In genomic region chr6:82178084-82178758, GRCh38 we compare ENCODE assay signal across 8 cellular contexts.
DNase-seq lines count a peak whose midpoint lies in the region; ATAC-seq, FAIRE-seq and TF ChIP-seq lines count a peak whose summit lies in the region.

No MANE protein-coding gene starts in this region.

- no peak for TF ChIP-seq POLR2A in K562 (conservative IDR thresholded peaks at IDR 0.05)
- no peak for TF ChIP-seq POLR2A in HepG2 (IDR thresholded peaks at IDR 0.05; ENCODE audit: insufficient read depth in 1 of 2, low read depth in 2 of 2, low read length in 2 of 2)

- FAIRE-seq in K562 (lab: Jason Lieb, UNC) (no peak), HepG2 (lab: Jason Lieb, UNC) (no peak)

- peak overlapping the region; percentile 18 for H3K27ac Mint-ChIP-seq in CD8-positive, alpha-beta T cell
- H3K27ac Mint-ChIP-seq in immature natural killer cell, result peak overlapping the region in 1 of 6 donors; percentile 29

- H3K36me3 Mint-ChIP-seq in CD8-positive, alpha-beta T cell, result peaks cover 65% of the 10 kb centered on the region
- H3K36me3 Mint-ChIP-seq in immature natural killer cell, result peaks cover 24 to 49% (median 25%) of the 10 kb centered on the region in 3 donors

- no peak for ATAC-seq in CD8-positive, alpha-beta T cell
- peak; percentile 62; the same call in 2 of the 3 replicates for ATAC-seq in K562
- ATAC-seq in HepG2, result peak; percentile 43; the same call in 1 of the 3 replicates
- ATAC-seq in GM21737 (IDR thresholded peaks at IDR 0.05; ENCODE audit: unreplicated experiment), result no peak
- no peak for ATAC-seq in GM18909 (IDR thresholded peaks at IDR 0.05; ENCODE audit: poor library complexity, unreplicated experiment)

- no peaks in the 10 kb centered on the region for H3K9me1 ChIP-seq in K562 (ENCODE audit: control insufficient read depth, insufficient read depth, low read length)

- TF ChIP-seq EP300 in K562 (IDR thresholded peaks at IDR 0.05; ENCODE audit: low read length), result no peak
- TF ChIP-seq EP300 in HepG2 (IDR thresholded peaks at IDR 0.05; ENCODE audit: low read depth in 2 of 2, low read length in 2 of 2), result no peak
- no peak for TF ChIP-seq EP300 in HepG2 (CRISPR knock-in tag; IDR thresholded peaks at IDR 0.05; ENCODE audit: borderline replicate concordance)

- peaks cover 19% of the 10 kb centered on the region for H3K36me3 ChIP-seq in CD8-positive, alpha-beta T cell (ENCODE audit: insufficient read depth, low read length)
- H3K36me3 ChIP-seq in Loucy (ENCODE audit: insufficient read depth, low read length), result peaks cover 31% of the 10 kb centered on the region; the same call in 1 of the 2 replicates
- peaks cover 62% of the 10 kb centered on the region; the same call in 2 of the 3 replicates for H3K36me3 ChIP-seq in K562 (ENCODE audit: control insufficient read depth, insufficient read depth, low read length)
- H3K36me3 ChIP-seq in HepG2 (replicated peaks in 1 of 2; ENCODE audit: control insufficient read depth in 1 of 2, insufficient read depth in 2 of 2, low read length in 2 of 2), result peaks cover 2 to 63% of the 10 kb centered on the region in 2 experiments

- H3K4me2 ChIP-seq in Loucy (ENCODE audit: low read depth, low read length, poor library complexity, severe bottlenecking) (no peak overlapping the region), K562 (ENCODE audit: insufficient read depth, low read length) (no peak overlapping the region), HepG2 (ENCODE audit: low read depth, low read length) (no peak overlapping the region)

- H3K4me1 ChIP-seq in CD8-positive, alpha-beta T cell (ENCODE audit: insufficient read depth, low read length), result no peaks in the 10 kb centered on the region
- no peaks in the 10 kb centered on the region for H3K4me1 ChIP-seq in Loucy (ENCODE audit: insufficient read depth, low read length, poor library complexity, severe bottlenecking)
- no peaks in the 10 kb centered on the region for H3K4me1 ChIP-seq in K562 (replicated peaks in 1 of 2; ENCODE audit: control insufficient read depth in 2 of 2, insufficient read depth in 2 of 2, low read length in 2 of 2)
- H3K4me1 ChIP-seq in HepG2 (ENCODE audit: insufficient read depth, low read length), result no peaks in the 10 kb centered on the region

- no peaks in the 10 kb centered on the region for H3F3A ChIP-seq in Loucy (ENCODE audit: low read depth)

- H4K20me1 ChIP-seq in Loucy (ENCODE audit: insufficient read depth, low read length, poor library complexity, severe bottlenecking) (no peaks in the 10 kb centered on the region), K562 (replicated peaks; ENCODE audit: control insufficient read depth, insufficient read depth, low read length) (no peaks in the 10 kb centered on the region), HepG2 (ENCODE audit: insufficient read depth, low read length) (no peaks in the 10 kb centered on the region)

- H3K9me2 ChIP-seq in Loucy (replicated peaks; ENCODE audit: low read depth, low read length), result no peaks in the 10 kb centered on the region

- DNase-seq in CD8-positive, alpha-beta T cell, result no peak
- no peak for DNase-seq in K562 (ENCODE audit: extremely low read depth in 1 of 4, low spot score in 3 of 4)
- peak; percentile 5 for DNase-seq in HepG2 (ENCODE audit: low spot score)
- no peak for DNase-seq in immature natural killer cell
- no peak for DNase-seq in NCI-H2107 (lab: John Stamatoyannopoulos, UW)

- H3K9me3 Mint-ChIP-seq in CD8-positive, alpha-beta T cell, result no peaks in the 10 kb centered on the region
- no peaks in the 10 kb centered on the region for H3K9me3 Mint-ChIP-seq in immature natural killer cell

- no peak overlapping the region for H2AFZ ChIP-seq in Loucy (ENCODE audit: low read length)
- no peak overlapping the region for H2AFZ ChIP-seq in K562 (ENCODE audit: low read depth, low read length)
- no peak overlapping the region for H2AFZ ChIP-seq in HepG2 (ENCODE audit: low read length)

- H3K79me2 ChIP-seq in Loucy (ENCODE audit: insufficient read depth, low read length) (no peaks in the 10 kb centered on the region), K562 (ENCODE audit: control insufficient read depth, insufficient read depth, low read length) (no peaks in the 10 kb centered on the region), HepG2 (ENCODE audit: insufficient read depth, low read length) (no peaks in the 10 kb centered on the region)

- H3K27me3 Mint-ChIP-seq in CD8-positive, alpha-beta T cell (ENCODE audit: low read depth), result no peaks in the 10 kb centered on the region
- no peaks in the 10 kb centered on the region for H3K27me3 Mint-ChIP-seq in immature natural killer cell (ENCODE audit: low read depth in 3 of 3)

- CTCF ChIA-PET in CD8-positive, alpha-beta T cell (lab: Charles Lee), result no interaction called here
- CTCF ChIA-PET in K562 (lab: Yijun Ruan, JAX; ENCODE audit: low intra/inter-chr PET ratio), result interaction anchor here (0.9 kb wide), 1 partner anchor 444 kb away, joined by 4 read pairs; no protein-coding TSS in a partner anchor
- CTCF ChIA-PET in HepG2 (lab: Yijun Ruan, JAX; ENCODE audit: low intra/inter-chr PET ratio, low total read pairs), result interaction anchor here (1.0 kb wide), 1 partner anchor 444 kb away, joined by 3 read pairs; no protein-coding TSS in a partner anchor

- H3K9ac ChIP-seq in Loucy (ENCODE audit: low read depth, low read length, poor library complexity, severe bottlenecking) (no peak overlapping the region), K562 (ENCODE audit: insufficient read depth in 1 of 2, low read depth in 2 of 2, low read length in 2 of 2) (no peak overlapping the region), HepG2 (ENCODE audit: insufficient read depth, low read depth, low read length) (no peak overlapping the region)

- peak; percentile 48 to 56 for TF ChIP-seq RAD21 in K562 (CRISPR knock-in tag; conservative IDR thresholded peaks at IDR 0.05 in 1 of 2, IDR thresholded peaks at IDR 0.05 in 1 of 2)
- no peak for TF ChIP-seq RAD21 in HepG2 (CRISPR knock-in tag; IDR thresholded peaks at IDR 0.05)

- POLR2A ChIA-PET in CD8-positive, alpha-beta T cell (lab: Charles Lee), result interaction anchor here (0.6 kb wide), 1 partner anchor 1230 kb away, joined by 3 read pairs; no protein-coding TSS in a partner anchor
- POLR2A ChIA-PET in K562 (lab: Yijun Ruan, JAX), result no interaction called here
- POLR2A ChIA-PET in HepG2 (lab: Yijun Ruan, JAX), result no interaction called here

- H3K27ac ChIP-seq in CD8-positive, alpha-beta T cell (ENCODE audit: low read depth, low read length), result no peak overlapping the region
- H3K27ac ChIP-seq in K562 (ENCODE audit: extremely low read depth, low read depth, low read length) (no peak overlapping the region), HepG2 (ENCODE audit: extremely low read length, insufficient read depth, low read length) (no peak overlapping the region)

- BruUV-seq in K562 (replicated peaks; lab: Mats Ljungman, UMichigan) (no TSS peak), HepG2 (replicated peaks; lab: Mats Ljungman, UMichigan) (no TSS peak)

- in situ Hi-C loops in K562 (cut with MboI), result no loop called here
- in situ Hi-C loops in HepG2 (cut with HindIII; ENCODE audit: extremely low pct_ligation_motif_present, low pct_unique_long_range_greater_than_20kb), result no loop called here

- no peaks in the 10 kb centered on the region for H3K4me1 Mint-ChIP-seq in CD8-positive, alpha-beta T cell (ENCODE audit: low read depth)
- no peaks in the 10 kb centered on the region for H3K4me1 Mint-ChIP-seq in immature natural killer cell

- TF ChIP-seq CTCF in CD8-positive, alpha-beta T cell (IDR thresholded peaks at IDR 0.05), result no peak
- peak; percentile 68 for TF ChIP-seq CTCF in Loucy (conservative IDR thresholded peaks at IDR 0.05; ENCODE audit: low read length)
- peak in 2 of 3 experiments; percentile 10 to 51; a peak in 2 of 6 replicates for TF ChIP-seq CTCF in K562 (IDR thresholded peaks at IDR 0.05 in 2 of 3, conservative IDR thresholded peaks at IDR 0.05 in 1 of 3; ENCODE audit: insufficient read depth in 2 of 3, low read depth in 1 of 3, low read length in 3 of 3)
- TF ChIP-seq CTCF in HepG2 (CRISPR knock-in tag; IDR thresholded peaks at IDR 0.05), result peak; percentile 45; the same call in 1 of the 2 replicates

- intact Hi-C loops in CD8-positive, alpha-beta T cell (cut with DNase I, micrococcal nuclease), result no loop called here
- intact Hi-C loops in K562 (cut with micrococcal nuclease) (loop anchor here (10.0 kb wide), 1 partner anchor 423 kb away; the partner anchor contains the start of gene TENT5A), HepG2 (cut with micrococcal nuclease; ENCODE audit: unreplicated experiment) (loop anchor here (1.0 to 10.0 kb wide), 5 partner anchors 96 to 937 kb away; partner anchors contain the start of gene TENT5A)

- no peak overlapping the region for H3K4me3 ChIP-seq in CD8-positive, alpha-beta T cell (ENCODE audit: low read depth, low read length)
- H3K4me3 ChIP-seq in Loucy (ENCODE audit: low read length, poor library complexity, severe bottlenecking), result no peak overlapping the region
- no peak overlapping the region for H3K4me3 ChIP-seq in K562
- H3K4me3 ChIP-seq in HepG2 (replicated peaks in 1 of 3; ENCODE audit: insufficient read depth in 1 of 3, low read depth in 2 of 3, low read length in 3 of 3), result no peak overlapping the region

- 69% methylated on average over 2 of the region's 2 CpGs for WGBS in K562 (ENCODE audit: insufficient coverage, low coverage, missing lambda C conversion rate)
- WGBS in HepG2 (ENCODE audit: low lambda C conversion rate), result 88% methylated on average over 2 of the region's 2 CpGs

- H3K9me3 ChIP-seq in CD8-positive, alpha-beta T cell (ENCODE audit: low read length), result no peaks in the 10 kb centered on the region
- no peaks in the 10 kb centered on the region for H3K9me3 ChIP-seq in Loucy (ENCODE audit: insufficient read depth, low read depth, low read length)
- H3K9me3 ChIP-seq in K562 (replicated peaks; ENCODE audit: control insufficient read depth, insufficient read depth, low read depth, low read length), result no peaks in the 10 kb centered on the region
- H3K9me3 ChIP-seq in HepG2 (ENCODE audit: low read length), result no peaks in the 10 kb centered on the region

- no peak overlapping the region for H3K4me3 Mint-ChIP-seq in CD8-positive, alpha-beta T cell
- H3K4me3 Mint-ChIP-seq in immature natural killer cell, result no peak overlapping the region

- no peaks in the 10 kb centered on the region for H3K27me3 ChIP-seq in CD8-positive, alpha-beta T cell (ENCODE audit: insufficient read depth, low read length)
- H3K27me3 ChIP-seq in Loucy (ENCODE audit: insufficient read depth, low read length, poor library complexity, severe bottlenecking), result no peaks in the 10 kb centered on the region
- no peaks in the 10 kb centered on the region for H3K27me3 ChIP-seq in K562 (ENCODE audit: control insufficient read depth in 2 of 2, insufficient read depth in 2 of 2, low read length in 2 of 2)
- no peaks in the 10 kb centered on the region for H3K27me3 ChIP-seq in HepG2 (ENCODE audit: control insufficient read depth in 1 of 2, insufficient read depth in 2 of 2, low read length in 2 of 2)

TF ChIP-seq in HepG2, 621 proteins besides CTCF, POLR2A, EP300 and RAD21:
- TF ChIP-seq STAG1 (CRISPR knock-in tag; IDR thresholded peaks at IDR 0.05), result peak; percentile 68
- no peak for TF ChIP-seq ESRRA (CRISPR knock-in tag; IDR thresholded peaks at IDR 0.05; ENCODE audit: low read depth)

Comparison
In these comparisons a context has a peak if more than half of its experiments do, and no peak if none do; other contexts are left out.
1. ATAC-seq: peak in K562 (single experiment) and HepG2 (single experiment); none in CD8-positive, alpha-beta T cell (single experiment), GM21737 (single experiment) and GM18909 (single experiment).
2. intact Hi-C loops: an anchor here in K562 (10.0 kb wide) and HepG2 (1.0 to 10.0 kb wide); none called in CD8-positive, alpha-beta T cell.